In the genomic region with DNA sequence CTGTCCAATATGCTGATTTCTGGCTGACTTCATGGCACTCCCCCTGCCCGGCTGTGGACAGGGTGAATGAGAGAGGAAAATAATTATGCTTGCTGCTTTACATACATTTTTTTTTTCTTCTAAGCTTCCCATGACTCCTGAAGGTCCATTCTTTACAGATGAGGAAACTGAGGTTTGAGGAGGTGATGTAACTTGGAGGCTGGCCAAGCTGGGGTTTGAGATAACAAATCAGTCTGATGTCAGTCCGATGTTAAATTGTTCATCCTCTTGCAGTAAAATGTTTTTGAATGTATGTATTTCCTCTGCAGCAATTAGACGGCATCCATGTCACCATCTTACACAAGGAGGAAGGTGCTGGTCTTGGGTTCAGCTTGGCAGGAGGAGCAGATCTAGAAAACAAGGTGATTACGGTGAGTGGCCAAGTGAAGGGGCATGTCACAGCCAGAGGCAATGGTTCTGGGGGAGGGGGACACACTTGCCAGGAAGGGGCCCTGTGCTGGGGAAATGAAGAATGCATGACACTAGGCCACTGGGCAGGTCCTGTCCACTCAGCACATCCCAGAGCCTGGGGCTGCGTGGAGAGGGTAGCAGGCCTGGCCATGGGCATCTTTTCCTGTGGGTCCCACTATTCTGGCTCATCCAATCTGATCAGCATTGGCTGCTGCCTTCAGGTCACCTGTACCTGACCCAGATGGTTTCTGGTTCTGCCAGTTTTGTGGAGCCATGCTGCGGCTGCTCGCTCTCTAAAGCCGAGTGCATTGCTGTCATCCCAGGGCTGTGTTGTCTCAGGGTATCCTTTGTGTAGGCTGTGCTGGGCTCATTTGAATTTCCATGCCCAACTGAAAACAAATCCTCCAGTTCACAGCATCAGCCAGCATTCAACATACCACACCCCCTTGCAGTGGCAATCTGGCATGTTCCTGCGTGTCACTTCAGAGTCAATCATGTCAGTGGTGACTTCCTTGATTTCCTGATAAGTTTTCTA, we compare ENCODE assay signal across 8 cellular contexts. TPM values are rescaled to one million over a fixed set of nuclear protein-coding genes. Genes with fewer than 3 reads are reported as not detected.
A peak's percentile ranks its signal among the peaks of the same experiment; 100 is the strongest.
DNase-seq lines count a peak whose midpoint lies in the region; ATAC-seq and TF ChIP-seq lines count a peak whose summit lies in the region.

No MANE protein-coding gene starts in this region.

- H3K36me3 ChIP-seq in gastroesophageal sphincter = peaks cover 0 to 80% of the 10 kb centered on the region in 2 donors

- peaks cover 100% of the 10 kb centered on the region for H3K36me3 Mint-ChIP-seq in activated B cell treated with CpG ODN at 0.5 μM for 24 hours (ENCODE audit: low read depth)
- peaks cover 92% of the 10 kb centered on the region for H3K36me3 Mint-ChIP-seq in stimulated activated memory B cell treated with anti-CD40 and anti-IgM and Interleukin-4, amounts not matched to agents 10 μg/mL and 1 μg/mL and 100 μg/mL, for 72 hours

- DNase-seq in SKM-1 treated with dmso at 0.1 percent for 144 hours (lab: John Stamatoyannopoulos, UW; ENCODE audit: unreplicated experiment) (peak; percentile 36), SKM-1 (lab: John Stamatoyannopoulos, UW; ENCODE audit: unreplicated experiment) (no peak), activated B cell treated with CpG ODN at 0.5 μM for 24 hours (no peak), NOMO-1 treated with DMSO at 0.1 percent for 48 hours (lab: John Stamatoyannopoulos, UW; ENCODE audit: unreplicated experiment) (no peak), left lobe of liver (ENCODE audit: low spot score) (no peak)

- intact Hi-C loops in activated B cell treated with CpG ODN at 0.5 μM for 24 hours (cut with micrococcal nuclease) = loop anchor here (2.0 kb wide), 1 partner anchor 17 kb away; no protein-coding TSS in a partner anchor

- no peaks in the 10 kb centered on the region for H3K9me3 Mint-ChIP-seq in activated B cell treated with CpG ODN at 0.5 μM for 24 hours
- H3K9me3 Mint-ChIP-seq in stimulated activated memory B cell treated with anti-CD40 and anti-IgM and Interleukin-4, amounts not matched to agents 10 μg/mL and 1 μg/mL and 100 μg/mL, for 72 hours = no peaks in the 10 kb centered on the region

- peaks cover 0 to 8% (median 0%) of the 10 kb centered on the region in 3 donors for H3K4me1 ChIP-seq in gastroesophageal sphincter

- H3K27ac Mint-ChIP-seq in activated B cell treated with CpG ODN at 0.5 μM for 24 hours = peak overlapping the region; percentile 99
- H3K27ac Mint-ChIP-seq in stimulated activated memory B cell treated with anti-CD40 and anti-IgM and Interleukin-4, amounts not matched to agents 10 μg/mL and 1 μg/mL and 100 μg/mL, for 72 hours = peak overlapping the region; percentile 88

- peak overlapping the region in 3 of 4 donors; percentile 30 to 51 (median 32) for H3K27ac ChIP-seq in gastroesophageal sphincter

- no peak for TF ChIP-seq POLR2A in gastroesophageal sphincter (IDR thresholded peaks at IDR 0.05)

- TF ChIP-seq CTCF in activated B cell treated with CpG ODN at 0.5 μM for 24 hours (IDR thresholded peaks at IDR 0.05) (no peak), gastroesophageal sphincter (IDR thresholded peaks at IDR 0.05) (no peak)

- H3K4me1 Mint-ChIP-seq in activated B cell treated with CpG ODN at 0.5 μM for 24 hours = peaks cover 89% of the 10 kb centered on the region
- H3K4me1 Mint-ChIP-seq in stimulated activated memory B cell treated with anti-CD40 and anti-IgM and Interleukin-4, amounts not matched to agents 10 μg/mL and 1 μg/mL and 100 μg/mL, for 72 hours = peaks cover 89% of the 10 kb centered on the region

- no peak overlapping the region for H3K4me3 ChIP-seq in gastroesophageal sphincter

- no peaks in the 10 kb centered on the region for H3K27me3 ChIP-seq in gastroesophageal sphincter

- peak overlapping the region; percentile 99 for H3K4me3 Mint-ChIP-seq in activated B cell treated with CpG ODN at 0.5 μM for 24 hours
- H3K4me3 Mint-ChIP-seq in stimulated activated memory B cell treated with anti-CD40 and anti-IgM and Interleukin-4, amounts not matched to agents 10 μg/mL and 1 μg/mL and 100 μg/mL, for 72 hours = peak overlapping the region; percentile 97

- POLR2A ChIA-PET in activated B cell treated with CpG ODN at 0.5 μM for 24 hours (lab: Charles Lee) = interaction anchor here (0.6 to 14.9 kb wide), 11 partner anchors 2 to 31 kb away, joined by 3 to 631 read pairs (median 20); partner anchors contain the start of gene STARD5

- H3K27me3 Mint-ChIP-seq in activated B cell treated with CpG ODN at 0.5 μM for 24 hours = no peaks in the 10 kb centered on the region
- no peaks in the 10 kb centered on the region for H3K27me3 Mint-ChIP-seq in stimulated activated memory B cell treated with anti-CD40 and anti-IgM and Interleukin-4, amounts not matched to agents 10 μg/mL and 1 μg/mL and 100 μg/mL, for 72 hours

- ATAC-seq in activated B cell treated with CpG ODN at 0.5 μM for 24 hours (ENCODE audit: low read depth) (no peak), gastroesophageal sphincter (no peak), HG02678 (IDR thresholded peaks at IDR 0.05; ENCODE audit: unreplicated experiment) (no peak), left lobe of liver (no peak)
- no peak for ATAC-seq in stimulated activated memory B cell treated with anti-CD40 and anti-IgM and Interleukin-4, amounts not matched to agents 10 μg/mL and 1 μg/mL and 100 μg/mL, for 72 hours

- CTCF ChIA-PET in activated B cell treated with CpG ODN at 0.5 μM for 24 hours (lab: Charles Lee) = interaction anchor here (0.7 to 5.2 kb wide), 7 partner anchors 8 to 29 kb away, joined by 3 to 51 read pairs (median 4); partner anchors contain the start of gene STARD5

- 80 to 82% methylated on average over 4 to 5 of the region's 9 CpGs for WGBS in gastroesophageal sphincter (ENCODE audit: low coverage in 1 of 2), 2 donors

- TF ChIP-seq EP300 in gastroesophageal sphincter (IDR thresholded peaks at IDR 0.05) = no peak

- H3K9me3 ChIP-seq in gastroesophageal sphincter = no peaks in the 10 kb centered on the region

RNA-seq across cellular contexts. Expression of gene STARD5, which starts 20.4 kb away (rescaled TPM):
- total RNA-seq in activated B cell treated with CpG ODN at 0.5 μM for 24 hours (10.5 and 14.3 TPM in 2 replicates), gastroesophageal sphincter (1 to 10 TPM; 1.3 to 6.7 (median 4.1) TPM), left lobe of liver (17.8 TPM)
